17 cellular contexts compared by ENCODE assay signal in genomic region chr1:58812468-58812867, GRCh38. TPM values are rescaled to one million over a fixed set of nuclear protein-coding genes. Genes with fewer than 3 reads are reported as not detected.
DNase-seq lines count a peak whose midpoint lies in the region; ATAC-seq and TF ChIP-seq lines count a peak whose summit lies in the region.
"Had no signal": no experiment of that assay in that cellular context is flagged by ENCODE, and none has a peak within 500 bp of the region (broad histone marks: within the 10 kb centered on the region; RNA-seq: fewer than 3 reads in every experiment).

No MANE protein-coding gene starts in this region.

- TF ChIP-seq CTCF in CD4-positive, alpha-beta T cell (IDR thresholded peaks at IDR 0.05): no peak
- no peak for TF ChIP-seq CTCF in epithelial cell of esophagus (IDR thresholded peaks at IDR 0.05; ENCODE audit: insufficient read depth, low read depth, low read length, missing control alignments)
- TF ChIP-seq CTCF in nephron (IDR thresholded peaks at IDR 0.05; ENCODE audit: unreplicated experiment in 3 of 3): no peak
- no peak for TF ChIP-seq CTCF in chondrocyte (IDR thresholded peaks at IDR 0.05)

- intact Hi-C loops in CD4-positive, alpha-beta T cell (cut with DNase I, micrococcal nuclease): loop anchor here in 1 of 2 experiments (2.0 to 10.0 kb wide), 5 partner anchors 20 to 1002 kb away; partner anchors contain the start of genes HOOK1 and JUN
- intact Hi-C loops in sciatic nerve (cut with DNase I): loop anchor here (10.0 kb wide), 1 partner anchor 92 kb away; no protein-coding TSS in a partner anchor

- no peak overlapping the region for H3K4me3 ChIP-seq in epithelial cell of esophagus (ENCODE audit: low read length)
- H3K4me3 ChIP-seq: esophagus muscularis mucosa had no signal

- POLR2A ChIA-PET in CD4-positive, alpha-beta T cell (lab: Charles Lee): interaction anchor here (4.0 kb wide), 1 partner anchor 29 kb away, joined by 41 read pairs; the partner anchor contains the start of gene JUN

- H3K9me3 ChIP-seq in CD4-positive, alpha-beta T cell (ENCODE audit: control insufficient read depth, low read length): no peaks in the 10 kb centered on the region
- H3K9me3 ChIP-seq: esophagus muscularis mucosa had no signal

- H3K36me3 Mint-ChIP-seq in CD4-positive, alpha-beta T cell (ENCODE audit: low read depth): peaks cover 6% of the 10 kb centered on the region
- peaks cover 3% of the 10 kb centered on the region for H3K36me3 Mint-ChIP-seq in IgD-negative memory B cell
- H3K36me3 Mint-ChIP-seq in nephron (ENCODE audit: low read depth): no peaks in the 10 kb centered on the region
- H3K36me3 Mint-ChIP-seq in chondrocyte (ENCODE audit: low read depth): no peaks in the 10 kb centered on the region

- H3K4me3 Mint-ChIP-seq in CD4-positive, alpha-beta T cell: peak overlapping the region; percentile 71
- peak overlapping the region in 3 of 4 donors; percentile 24 to 80 (median 40) for H3K4me3 Mint-ChIP-seq in IgD-negative memory B cell
- peak overlapping the region in 1 of 3 experiments; percentile 24 for H3K4me3 Mint-ChIP-seq in nephron
- H3K4me3 Mint-ChIP-seq in chondrocyte (ENCODE audit: unreplicated experiment): no peak overlapping the region

- CTCF ChIA-PET in CD4-positive, alpha-beta T cell (lab: Charles Lee): interaction anchor here (0.5 kb wide), 1 partner anchor 27 kb away, joined by 3 read pairs; no protein-coding TSS in a partner anchor

- peak; percentile 15 for ATAC-seq in CD4-positive, alpha-beta T cell (ENCODE audit: poor library complexity)
- no peak for ATAC-seq in sciatic nerve
- ATAC-seq in HG03139 (IDR thresholded peaks at IDR 0.05; ENCODE audit: unreplicated experiment): no peak

- H3K27ac ChIP-seq in CD4-positive, alpha-beta T cell (ENCODE audit: low read depth, low read length): peak overlapping the region; percentile 44

- peak overlapping the region; percentile 89 for H3K27ac Mint-ChIP-seq in CD4-positive, alpha-beta T cell
- peak overlapping the region in 2 of 3 donors; percentile 89 to 91 for H3K27ac Mint-ChIP-seq in IgD-negative memory B cell
- peak overlapping the region; percentile 12 to 37 (median 20) for H3K27ac Mint-ChIP-seq in nephron
- no peak overlapping the region for H3K27ac Mint-ChIP-seq in chondrocyte (ENCODE audit: unreplicated experiment)

- H3K27me3 Mint-ChIP-seq in CD4-positive, alpha-beta T cell: no peaks in the 10 kb centered on the region
- peaks cover 1% of the 10 kb centered on the region for H3K27me3 Mint-ChIP-seq in IgD-negative memory B cell
- H3K27me3 Mint-ChIP-seq in nephron (ENCODE audit: low read depth): no peaks in the 10 kb centered on the region
- no peaks in the 10 kb centered on the region for H3K27me3 Mint-ChIP-seq in chondrocyte (ENCODE audit: low read depth)
- H3K27me3 Mint-ChIP-seq: progenitor cell of endocrine pancreas had no signal

- no peaks in the 10 kb centered on the region for H3K27me3 ChIP-seq in CD4-positive, alpha-beta T cell (ENCODE audit: control insufficient read depth, insufficient read depth, low read length)
- H3K27me3 ChIP-seq: esophagus muscularis mucosa had no signal

- H3K4me1 Mint-ChIP-seq in CD4-positive, alpha-beta T cell (ENCODE audit: low read depth): peaks cover 68% of the 10 kb centered on the region
- H3K4me1 Mint-ChIP-seq in IgD-negative memory B cell (peaks cover 44 to 51% (median 45%) of the 10 kb centered on the region in 3 donors), nephron (peaks cover 27% of the 10 kb centered on the region), chondrocyte (ENCODE audit: low read depth) (peaks cover 43% of the 10 kb centered on the region)

- H3K9me3 Mint-ChIP-seq in CD4-positive, alpha-beta T cell: no peaks in the 10 kb centered on the region
- H3K9me3 Mint-ChIP-seq in IgD-negative memory B cell (no peaks in the 10 kb centered on the region), nephron (no peaks in the 10 kb centered on the region), chondrocyte (ENCODE audit: low read depth) (no peaks in the 10 kb centered on the region)

- no peak for DNase-seq in CD4-positive, alpha-beta T cell
- DNase-seq in epithelial cell of esophagus (ENCODE audit: low read depth): peak; percentile 37
- DNase-seq in chondrocyte (ENCODE audit: low spot score): no peak
- no peak for DNase-seq in sciatic nerve (ENCODE audit: low spot score)
- no peak for DNase-seq in NCI-H128 (lab: John Stamatoyannopoulos, UW; ENCODE audit: unreplicated experiment)
- DNase-seq: activated CD4-positive, CD25-positive, alpha-beta regulatory T cell treated with anti-CD3 and anti-CD28 coated beads, Interleukin-2, amount 50 U/mL, for 72 hours; amniotic stem cell; DMS 273 treated with DMSO at 0.1 percent for 48 hours; kidney glomerular epithelial cell; MM.1S; NCI-H69; SW 1271 had no signal

RNA-seq across cellular contexts. Expression of gene JUN, which starts 28.6 kb away (rescaled TPM):
- total RNA-seq in CD4-positive, alpha-beta T cell: 100 to 1,000 TPM; 585 to 588 TPM
- 217 TPM for polyA plus RNA-seq in IgD-negative memory B cell
- 74.9 to 98.8 TPM (median 92.3 TPM) in 3 replicates for total RNA-seq in chondrocyte
- 179 TPM for total RNA-seq in sciatic nerve
